In genomic region chr5:154071799-154072781, GRCh38 we compare ENCODE assay signal across 8 cellular contexts. TPM values are rescaled to one million over a fixed set of nuclear protein-coding genes. Genes with fewer than 3 reads are reported as not detected.
DNase-seq lines count a peak whose midpoint lies in the region; ATAC-seq lines count a peak whose summit lies in the region.

No MANE protein-coding gene starts in this region.

- no peak overlapping the region for H2BK15ac ChIP-seq in mesendoderm (replicated peaks; ENCODE audit: low read depth)

- H3K36me3 Mint-ChIP-seq in CD4-positive, alpha-beta memory T cell = no peaks in the 10 kb centered on the region
- no peaks in the 10 kb centered on the region for H3K36me3 Mint-ChIP-seq in activated CD4-positive, alpha-beta memory T cell treated with anti-CD3 and anti-CD28 coated beads for 36 hours

- no peaks in the 10 kb centered on the region for H3K36me3 ChIP-seq in CD4-positive, alpha-beta memory T cell (ENCODE audit: insufficient read depth, low read length)
- no peaks in the 10 kb centered on the region for H3K36me3 ChIP-seq in mesendoderm (ENCODE audit: control insufficient read depth, insufficient read depth, low read length)

- POLR2A ChIA-PET in CD4-positive, alpha-beta memory T cell (lab: Charles Lee; ENCODE audit: partially characterized antibody) = interaction anchor here (0.8 to 1.6 kb wide), 7 partner anchors 34 to 376 kb away, joined by 3 to 14 read pairs (median 5); partner anchors contain the start of genes FAM114A2, GALNT10 and MFAP3
- POLR2A ChIA-PET in activated CD4-positive, alpha-beta memory T cell treated with anti-CD3 and anti-CD28 coated beads for 36 hours (lab: Charles Lee) = interaction anchor here (0.7 to 0.9 kb wide), 2 partner anchors 332 to 426 kb away, joined by 3 read pairs; no protein-coding TSS in a partner anchor

- no peaks in the 10 kb centered on the region for H3K79me2 ChIP-seq in mesendoderm (ENCODE audit: control insufficient read depth, insufficient read depth, low read length)

- peaks cover 0 to 2% of the 10 kb centered on the region in 2 donors for H3K27me3 Mint-ChIP-seq in CD4-positive, alpha-beta memory T cell
- no peaks in the 10 kb centered on the region for H3K27me3 Mint-ChIP-seq in activated CD4-positive, alpha-beta memory T cell treated with anti-CD3 and anti-CD28 coated beads for 36 hours

- no peak overlapping the region for H4K5ac ChIP-seq in mesendoderm (ENCODE audit: low read length)

- CTCF ChIA-PET in CD4-positive, alpha-beta memory T cell (lab: Charles Lee; ENCODE audit: partially characterized antibody) = interaction anchor here (0.6 to 11.7 kb wide), 73 partner anchors 9 to 567 kb away, joined by 3 to 220 read pairs (median 4); partner anchors contain the start of genes FAM114A2, GALNT10 and MFAP3
- CTCF ChIA-PET in activated CD4-positive, alpha-beta memory T cell treated with anti-CD3 and anti-CD28 coated beads for 36 hours (lab: Charles Lee) = interaction anchor here (0.6 to 6.8 kb wide), 54 partner anchors 10 to 954 kb away, joined by 3 to 167 read pairs (median 4); partner anchors contain the start of genes FAM114A2, GALNT10 and MFAP3

- H3K27ac ChIP-seq in CD4-positive, alpha-beta memory T cell (ENCODE audit: low read depth, low read length) = no peak overlapping the region
- H3K27ac ChIP-seq in mesendoderm (ENCODE audit: low read depth, low read length) = no peak overlapping the region

- ATAC-seq in GM19351 (IDR thresholded peaks at IDR 0.05; ENCODE audit: unreplicated experiment) = peak; percentile 95
- peak; percentile 99 for ATAC-seq in HG03432 (IDR thresholded peaks at IDR 0.05; ENCODE audit: unreplicated experiment)

- no peaks in the 10 kb centered on the region for H3K27me3 ChIP-seq in CD4-positive, alpha-beta memory T cell (ENCODE audit: insufficient read depth, low read length)
- H3K27me3 ChIP-seq in mesendoderm (ENCODE audit: insufficient read depth, low read length, poor library complexity) = no peaks in the 10 kb centered on the region

- peak overlapping the region in 2 of 8 donors; percentile 21 to 24 for H3K4me3 Mint-ChIP-seq in CD4-positive, alpha-beta memory T cell
- no peak overlapping the region for H3K4me3 Mint-ChIP-seq in activated CD4-positive, alpha-beta memory T cell treated with anti-CD3 and anti-CD28 coated beads for 36 hours

- no peaks in the 10 kb centered on the region for H3K79me1 ChIP-seq in mesendoderm (ENCODE audit: low read length)

- peaks cover 5 to 35% (median 14%) of the 10 kb centered on the region in 4 donors for H3K4me1 Mint-ChIP-seq in CD4-positive, alpha-beta memory T cell
- peaks cover 8% of the 10 kb centered on the region for H3K4me1 Mint-ChIP-seq in activated CD4-positive, alpha-beta memory T cell treated with anti-CD3 and anti-CD28 coated beads for 36 hours (ENCODE audit: low read depth)

- H3K9me3 ChIP-seq in CD4-positive, alpha-beta memory T cell (ENCODE audit: control insufficient read depth in 1 of 2, low read length in 2 of 2) = no peaks in the 10 kb centered on the region

- peak; percentile 75 to 78 (median 76) for DNase-seq in CD4-positive, alpha-beta memory T cell
- DNase-seq in NCI-H774 (lab: John Stamatoyannopoulos, UW) = peak; percentile 60
- DNase-seq in activated CD4-positive, alpha-beta memory T cell treated with anti-CD3 and anti-CD28 coated beads for 36 hours = peak; percentile 89
- peak; percentile 77 for DNase-seq in effector CD4-positive, alpha-beta T cell
- DNase-seq in mesendoderm = peak; percentile 73
- peak; percentile 68 for DNase-seq in stimulated activated CD8-positive, alpha-beta memory T cell treated with anti-CD3 and anti-CD28 coated beads, Interleukin-15, amount 100 ng/mL, for 24 hours (ENCODE audit: low read depth)

- peak overlapping the region in 6 of 7 donors; percentile 1 to 89 (median 46) for H3K27ac Mint-ChIP-seq in CD4-positive, alpha-beta memory T cell
- H3K27ac Mint-ChIP-seq in activated CD4-positive, alpha-beta memory T cell treated with anti-CD3 and anti-CD28 coated beads for 36 hours = no peak overlapping the region

- H3K56ac ChIP-seq in mesendoderm (ENCODE audit: low read length) = no peak overlapping the region

- H3K4ac ChIP-seq in mesendoderm (ENCODE audit: low read depth, low read length) = no peak overlapping the region

- no peak overlapping the region for H3K23ac ChIP-seq in mesendoderm (ENCODE audit: low read length)

- H4K8ac ChIP-seq in mesendoderm (ENCODE audit: low read depth, low read length) = no peak overlapping the region

- WGBS in mesendoderm (ENCODE audit: extremely low coverage, insufficient coverage, low lambda C conversion rate) = no CpG with 5 or more reads among the region's 11 CpGs

- H3K9me3 Mint-ChIP-seq in CD4-positive, alpha-beta memory T cell = no peaks in the 10 kb centered on the region
- H3K9me3 Mint-ChIP-seq in activated CD4-positive, alpha-beta memory T cell treated with anti-CD3 and anti-CD28 coated beads for 36 hours = no peaks in the 10 kb centered on the region

- H2AK5ac ChIP-seq in mesendoderm (ENCODE audit: low read length) = no peak overlapping the region

- no peak overlapping the region for H3K9ac ChIP-seq in mesendoderm (ENCODE audit: low read length)

- no peak overlapping the region for H3K4me2 ChIP-seq in mesendoderm (ENCODE audit: low read length)

- H3K4me3 ChIP-seq in CD4-positive, alpha-beta memory T cell (ENCODE audit: low read length in 2 of 2) = no peak overlapping the region
- no peak overlapping the region for H3K4me3 ChIP-seq in mesendoderm (ENCODE audit: low read length)

- no peak overlapping the region for H2BK5ac ChIP-seq in mesendoderm (ENCODE audit: low read length)

- peak overlapping the region; percentile 44 for H3K18ac ChIP-seq in mesendoderm (ENCODE audit: low read length)

- peaks cover 23% of the 10 kb centered on the region for H3K4me1 ChIP-seq in CD4-positive, alpha-beta memory T cell (ENCODE audit: insufficient read depth, low read length)
- no peaks in the 10 kb centered on the region for H3K4me1 ChIP-seq in mesendoderm (ENCODE audit: control insufficient read depth, low read depth, low read length)

- H2BK120ac ChIP-seq in mesendoderm (ENCODE audit: low read depth, low read length) = no peak overlapping the region

- intact Hi-C loops in CD4-positive, alpha-beta memory T cell (cut with micrococcal nuclease) = loop anchor here (1.0 to 5.0 kb wide), 5 partner anchors 108 to 568 kb away; no protein-coding TSS in a partner anchor
- intact Hi-C loops in activated CD4-positive, alpha-beta memory T cell treated with anti-CD3 and anti-CD28 coated beads for 36 hours (cut with micrococcal nuclease) = loop anchor here (1.0 to 10.0 kb wide), 10 partner anchors 98 to 538 kb away; no protein-coding TSS in a partner anchor

RNA-seq across cellular contexts. Expression of gene MFAP3, which starts 33.3 kb away (rescaled TPM):
- total RNA-seq in CD4-positive, alpha-beta memory T cell = 10 to 100 TPM; 25.4 to 27.4 TPM
- 1 to 10 TPM; 5.5 to 6.6 TPM for polyA plus RNA-seq in CD4-positive, alpha-beta memory T cell
- total RNA-seq in activated CD4-positive, alpha-beta memory T cell treated with anti-CD3 and anti-CD28 coated beads for 36 hours = 10 to 100 TPM; 10.0 to 11.1 TPM
- 16.3 TPM for polyA plus RNA-seq in mesendoderm (2013, experiment 1 of 2)
- 15.9 TPM for polyA plus RNA-seq in mesendoderm (2013, experiment 2 of 2)

RNA-seq across cellular contexts. Expression of gene FAM114A2, which starts 33.4 kb away (rescaled TPM):
- total RNA-seq in CD4-positive, alpha-beta memory T cell = 10 to 100 TPM; 39.0 to 45.5 TPM
- polyA plus RNA-seq in CD4-positive, alpha-beta memory T cell = 10 to 100 TPM; 18.2 to 20.6 TPM
- 10 to 100 TPM; 27.4 to 27.8 TPM for total RNA-seq in activated CD4-positive, alpha-beta memory T cell treated with anti-CD3 and anti-CD28 coated beads for 36 hours
- 6.7 TPM for polyA plus RNA-seq in mesendoderm (2013, experiment 1 of 2)
- polyA plus RNA-seq in mesendoderm (2013, experiment 2 of 2) = 6.9 TPM
